Comparison of ENCODE assay signal across 1 cellular context in the genomic region with DNA sequence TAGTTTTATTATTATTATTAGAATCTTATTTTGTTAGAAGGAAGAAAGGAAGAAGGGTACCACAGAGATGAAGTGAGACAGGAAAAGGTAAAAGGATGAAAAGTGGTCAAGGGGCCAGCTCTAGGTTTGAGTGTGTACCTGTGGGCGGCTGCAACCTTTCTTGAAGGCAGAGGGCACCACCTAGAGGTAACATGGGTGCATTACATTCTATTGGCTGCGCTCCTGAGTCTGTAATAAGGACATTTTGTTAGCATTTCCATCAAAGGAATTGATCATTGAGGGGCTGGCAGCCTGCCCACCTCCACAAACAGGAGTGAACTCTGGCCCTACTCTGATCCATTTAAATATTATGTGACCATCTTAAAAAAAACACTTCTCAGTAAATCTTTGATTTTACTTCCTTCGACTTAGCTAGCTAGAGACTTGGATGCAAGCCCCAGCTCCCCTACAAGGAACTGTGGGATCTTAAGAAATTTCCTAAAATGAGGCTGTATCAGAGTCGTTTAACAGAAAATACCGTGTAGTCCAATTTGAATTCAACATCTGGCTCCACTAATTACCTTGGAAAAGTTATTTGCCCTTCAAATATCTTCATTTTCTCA.
TF ChIP-seq lines count a peak whose summit lies in the region.

No MANE protein-coding gene starts in this region.

TF ChIP-seq in SK-N-SH treated with all-trans-retinoic acid at 6 μM for 48 hours, 23 proteins besides CTCF, POLR2A, EP300 and RAD21 (continued from another document):
- TF ChIP-seq CSDC2 (CRISPR knock-in tag; IDR thresholded peaks at IDR 0.05) = no peak
- TF ChIP-seq ARNTL (CRISPR knock-in tag; IDR thresholded peaks at IDR 0.05; ENCODE audit: borderline replicate concordance, low read depth) = no peak
- no peak for TF ChIP-seq ZFP3 (CRISPR knock-in tag; IDR thresholded peaks at IDR 0.05)
